31 cellular contexts compared by ENCODE assay signal in the genomic region with DNA sequence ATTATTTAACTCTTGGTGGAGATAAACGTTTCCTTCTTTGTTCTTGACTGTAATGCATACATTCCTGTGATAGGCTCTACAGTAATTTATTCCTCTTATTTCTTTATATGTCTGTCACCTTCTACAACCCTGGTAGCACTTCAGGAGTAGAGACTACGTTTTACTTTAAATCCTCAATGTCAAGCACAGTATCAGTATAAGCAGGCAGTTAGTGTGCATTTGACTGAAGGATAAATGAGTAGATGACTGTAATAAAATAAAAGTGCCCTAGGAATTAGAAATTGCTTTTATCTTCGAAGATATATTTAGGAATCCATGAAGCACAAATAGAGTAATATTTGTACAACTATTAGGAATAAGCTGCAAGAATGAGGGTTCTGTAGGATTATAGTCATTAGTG.
"Had no signal": no experiment of that assay in that cellular context is flagged by ENCODE, and none has a peak within 500 bp of the region (broad histone marks: within the 10 kb centered on the region; RNA-seq: fewer than 3 reads in every experiment).

No MANE protein-coding gene starts in this region.

- H3K4me1 Mint-ChIP-seq: activated B cell treated with CpG ODN at 0.5 μM for 24 hours; activated naive CD4-positive, alpha-beta T cell treated with anti-CD3 and anti-CD28 coated beads, Interleukin-2, amount 50 U/mL, for 24 hours; activated naive CD8-positive, alpha-beta T cell treated with anti-CD3 and anti-CD28 coated beads for 36 hours; activated naive CD8-positive, alpha-beta T cell treated with anti-CD3 and anti-CD28 coated beads, Interleukin-2, amount 50 U/mL, for 24 hours; activated T-helper 17 cell treated with anti-CD3 and anti-CD28 coated beads, Interleukin-2, amount 50 U/mL, for 72 hours; endodermal cell; T-helper 17 cell had no signal

- H3K9me3 Mint-ChIP-seq: activated B cell treated with CpG ODN at 0.5 μM for 24 hours; activated naive CD8-positive, alpha-beta T cell treated with anti-CD3 and anti-CD28 coated beads for 36 hours; activated naive CD8-positive, alpha-beta T cell treated with anti-CD3 and anti-CD28 coated beads, Interleukin-2, amount 50 U/mL, for 24 hours; endodermal cell had no signal

- H3K27ac ChIP-seq: adrenal gland, body of pancreas, colonic mucosa, dorsolateral prefrontal cortex, WERI-Rb-1 had no signal

- H3K4me3 ChIP-seq: adrenal gland, body of pancreas, colonic mucosa, dorsolateral prefrontal cortex had no signal

- H3K36me3 Mint-ChIP-seq: activated naive CD4-positive, alpha-beta T cell treated with anti-CD3 and anti-CD28 coated beads, Interleukin-2, amount 50 U/mL, for 24 hours; activated naive CD8-positive, alpha-beta T cell treated with anti-CD3 and anti-CD28 coated beads for 36 hours had no signal

- ATAC-seq: activated CD4-positive, CD25-positive, alpha-beta regulatory T cell treated with anti-CD3 and anti-CD28 coated beads, Interleukin-2, amount 50 U/mL, for 24 hours; activated CD8-positive, alpha-beta T cell treated with anti-CD3 and anti-CD28 coated beads for 36 hours; activated naive CD8-positive, alpha-beta T cell treated with anti-CD3 and anti-CD28 coated beads, Interleukin-2, amount 50 U/mL, for 24 hours; activated T-cell treated with anti-CD3 and anti-CD28 coated beads, Interleukin-2, amount 50 U/mL, for 4 hours; activated T-helper 17 cell treated with anti-CD3 and anti-CD28 coated beads, Interleukin-2, amount 50 U/mL, for 72 hours; body of pancreas; esophagus mucosa; T-helper 17 cell had no signal

- H3K4me3 Mint-ChIP-seq: activated B cell treated with CpG ODN at 0.5 μM for 24 hours; activated CD8-positive, alpha-beta T cell treated with anti-CD3 and anti-CD28 coated beads for 36 hours; activated naive CD4-positive, alpha-beta T cell treated with anti-CD3 and anti-CD28 coated beads for 36 hours; activated naive CD4-positive, alpha-beta T cell treated with anti-CD3 and anti-CD28 coated beads, Interleukin-2, amount 50 U/mL, for 24 hours; activated naive CD8-positive, alpha-beta T cell treated with anti-CD3 and anti-CD28 coated beads for 36 hours; activated naive CD8-positive, alpha-beta T cell treated with anti-CD3 and anti-CD28 coated beads, Interleukin-2, amount 50 U/mL, for 24 hours; activated T-cell treated with anti-CD3 and anti-CD28 coated beads, Interleukin-2, amount 50 U/mL, for 4 hours; activated T-helper 17 cell treated with anti-CD3 and anti-CD28 coated beads, Interleukin-2, amount 50 U/mL, for 72 hours; dendritic cell treated with granulocyte-macrophage colony-stimulating factor and Interleukin-4, amounts not matched to agents 40 ng/mL and 50 ng/mL, for 4 days; endodermal cell; T-helper 17 cell; T-helper 2 cell treated with Interferon-gamma antibody and Interleukin-4, amounts not matched to agents 5 μg/mL and 100 μg/mL, for 36 hours had no signal

- DNase-seq: activated B cell treated with CpG ODN at 0.5 μM for 24 hours; activated CD4-positive, alpha-beta T cell treated with anti-CD3 and anti-CD28 coated beads for 48 hours; activated CD4-positive, alpha-beta T cell treated with anti-CD3 and anti-CD28 coated beads, Interleukin-2, amount 50 U/mL, for 1 hour; activated CD4-positive, alpha-beta T cell treated with anti-CD3 and anti-CD28 coated beads, Interleukin-2, amount 50 U/mL, for 48 hours; activated CD8-positive, alpha-beta memory T cell treated with anti-CD3 and anti-CD28 coated beads for 24 hours; activated CD8-positive, alpha-beta T cell treated with anti-CD3 and anti-CD28 coated beads for 36 hours; activated effector memory CD4-positive, alpha-beta T cell treated with anti-CD3 and anti-CD28 coated beads, Interleukin-2, amount 50 U/mL, for 16 hours; activated naive CD4-positive, alpha-beta T cell treated with anti-CD3 and anti-CD28 coated beads for 36 hours; activated naive CD8-positive, alpha-beta T cell treated with anti-CD3 and anti-CD28 coated beads for 36 hours; activated naive CD8-positive, alpha-beta T cell treated with anti-CD3 and anti-CD28 coated beads, Interleukin-2, amount 50 U/mL, for 24 hours; activated T-cell treated with anti-CD3 and anti-CD28 coated beads, Interleukin-2, amount 50 U/mL, for 4 hours; adrenal gland; amygdala; aorta; body of pancreas; caudate nucleus; colonic mucosa; dorsolateral prefrontal cortex; effector memory CD4-positive, alpha-beta T cell; endodermal cell; foreskin fibroblast; head of caudate nucleus; T-helper 17 cell; T1000; WERI-Rb-1 had no signal

- H3K36me3 ChIP-seq: adrenal gland, colonic mucosa, WERI-Rb-1 had no signal

- H3K27me3 Mint-ChIP-seq: activated B cell treated with CpG ODN at 0.5 μM for 24 hours; activated CD8-positive, alpha-beta T cell treated with anti-CD3 and anti-CD28 coated beads for 36 hours; activated naive CD4-positive, alpha-beta T cell treated with anti-CD3 and anti-CD28 coated beads, Interleukin-2, amount 50 U/mL, for 24 hours; activated naive CD8-positive, alpha-beta T cell treated with anti-CD3 and anti-CD28 coated beads for 36 hours; activated naive CD8-positive, alpha-beta T cell treated with anti-CD3 and anti-CD28 coated beads, Interleukin-2, amount 50 U/mL, for 24 hours; activated T-helper 17 cell treated with anti-CD3 and anti-CD28 coated beads, Interleukin-2, amount 50 U/mL, for 72 hours; dendritic cell treated with granulocyte-macrophage colony-stimulating factor and Interleukin-4, amounts not matched to agents 40 ng/mL and 50 ng/mL, for 4 days; T-helper 17 cell had no signal

- H3K27me3 ChIP-seq: adrenal gland, body of pancreas, colonic mucosa, dorsolateral prefrontal cortex had no signal

- H3K9me3 ChIP-seq: adrenal gland, body of pancreas, colonic mucosa had no signal

- H3K27ac Mint-ChIP-seq: activated B cell treated with CpG ODN at 0.5 μM for 24 hours; activated CD8-positive, alpha-beta T cell treated with anti-CD3 and anti-CD28 coated beads for 36 hours; activated naive CD4-positive, alpha-beta T cell treated with anti-CD3 and anti-CD28 coated beads for 36 hours; activated naive CD4-positive, alpha-beta T cell treated with anti-CD3 and anti-CD28 coated beads, Interleukin-2, amount 50 U/mL, for 24 hours; activated naive CD8-positive, alpha-beta T cell treated with anti-CD3 and anti-CD28 coated beads for 36 hours; activated naive CD8-positive, alpha-beta T cell treated with anti-CD3 and anti-CD28 coated beads, Interleukin-2, amount 50 U/mL, for 24 hours; activated T-helper 17 cell treated with anti-CD3 and anti-CD28 coated beads, Interleukin-2, amount 50 U/mL, for 72 hours; dendritic cell treated with granulocyte-macrophage colony-stimulating factor and Interleukin-4, amounts not matched to agents 40 ng/mL and 50 ng/mL, for 4 days; endodermal cell; T-helper 17 cell; T-helper 2 cell treated with Interferon-gamma antibody and Interleukin-4, amounts not matched to agents 5 μg/mL and 100 μg/mL, for 36 hours had no signal
